29 cellular contexts compared by ENCODE assay signal in the genomic region with DNA sequence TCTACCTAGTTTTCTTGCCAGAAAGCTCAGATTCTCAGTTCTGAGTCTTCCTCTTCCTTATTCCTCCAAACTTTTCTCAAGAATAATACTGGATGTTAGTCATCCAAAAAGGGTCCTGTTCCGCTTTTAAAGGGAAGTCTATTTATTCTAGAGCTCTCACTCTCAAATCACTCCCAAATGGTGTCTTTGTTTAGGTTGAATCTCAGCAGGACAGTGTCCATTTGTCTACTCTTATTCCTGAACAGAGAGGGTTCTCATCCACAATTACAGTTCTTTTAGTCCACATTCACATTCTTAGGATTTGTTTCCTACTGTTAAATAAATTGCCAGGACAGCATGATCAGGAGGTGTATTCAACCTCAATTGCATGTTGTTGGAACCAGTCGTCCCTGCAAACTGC.
"Had no signal": no experiment of that assay in that cellular context is flagged by ENCODE, and none has a peak within 500 bp of the region (broad histone marks: within the 10 kb centered on the region; RNA-seq: fewer than 3 reads in every experiment).

No MANE protein-coding gene starts in this region.

- H3K9me3 ChIP-seq: adrenal gland, body of pancreas, breast epithelium, MG63, Peyer's patch had no signal

- H3K36me3 ChIP-seq: adrenal gland, breast epithelium, MG63, Peyer's patch had no signal

- DNase-seq: activated CD4-positive, alpha-beta memory T cell treated with anti-CD3 and anti-CD28 coated beads for 36 hours; activated CD4-positive, alpha-beta T cell treated with anti-CD3 and anti-CD28 coated beads for 4 hours; activated CD4-positive, alpha-beta T cell treated with anti-CD3 and anti-CD28 coated beads, Interleukin-2, amount 50 U/mL, for 1 hour; activated CD4-positive, CD25-positive, alpha-beta regulatory T cell treated with anti-CD3 and anti-CD28 coated beads, Interleukin-2, amount 50 U/mL, for 72 hours; activated CD8-positive, alpha-beta memory T cell treated with anti-CD3 and anti-CD28 coated beads, Interleukin-2, amount 50 U/mL, for 4 hours; activated gamma-delta T cell treated with Interleukin-2 at 50 U/mL for 16 hours; activated naive CD4-positive, alpha-beta T cell treated with anti-CD3 and anti-CD28 coated beads for 36 hours; activated T-cell treated with anti-CD3 and anti-CD28 coated beads for 4 hours; activated T-cell treated with anti-CD3 and anti-CD28 coated beads, Interleukin-2, amount 50 U/mL, for 4 hours; adrenal gland; body of pancreas; Kasumi-1; KG1; MG63; NCI-H1092 treated with DMSO at 0.1 percent for 48 hours; NCI-H1417; NCI-H1694; NCI-H1930; NCI-H2081 treated with DMSO at 0.1 percent for 48 hours; NCI-H226; NCI-H446 treated with DMSO at 0.1 percent for 48 hours; NCI-H524 treated with DMSO at 0.1 percent for 48 hours; NCI-H748 treated with DMSO at 0.1 percent for 48 hours; NK-92 treated with Interleukin-12 subunit alpha and Interleukin-12 subunit beta, amount 100 ng/mL, for 24 hours; PC-3; Peyer's patch had no signal

- H3K4me3 ChIP-seq: adrenal gland, body of pancreas, breast epithelium, MG63, Peyer's patch, SK-N-MC had no signal

- H3K27me3 ChIP-seq: adrenal gland, body of pancreas, breast epithelium, MG63, Peyer's patch had no signal

- H3K27ac ChIP-seq: adrenal gland, body of pancreas, breast epithelium, Peyer's patch, RWPE1, SK-N-MC had no signal

- H3K4me1 ChIP-seq: adrenal gland, body of pancreas, breast epithelium, Peyer's patch had no signal
